ENCODE assay signal across 1 cellular context in the genomic region with DNA sequence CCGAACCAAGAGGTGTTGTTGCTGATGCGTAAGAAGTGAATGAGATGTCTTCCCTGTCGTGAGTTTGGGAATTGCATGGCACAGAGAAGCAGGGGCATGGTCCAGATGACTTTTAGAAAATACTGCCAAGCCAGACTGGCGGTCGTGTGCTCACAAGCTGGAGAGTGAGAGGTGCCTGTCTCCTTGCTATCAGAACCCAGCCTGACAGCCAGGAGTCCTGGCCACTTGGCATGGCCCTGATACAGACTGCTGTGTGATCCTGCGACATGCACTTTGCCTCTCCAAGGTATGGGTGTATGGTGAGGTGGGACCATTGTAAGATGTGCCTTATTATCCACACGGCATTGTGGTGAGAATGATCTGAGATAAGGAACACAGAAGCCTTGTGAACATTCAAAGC.
TF ChIP-seq lines count a peak whose summit lies in the region.

No MANE protein-coding gene starts in this region.

TF ChIP-seq in HepG2, 621 proteins besides CTCF, POLR2A, EP300 and RAD21 (continued from another document):
- TF ChIP-seq ZBTB40 (IDR thresholded peaks at IDR 0.05) (no peak), ZBTB40 (CRISPR knock-in tag; IDR thresholded peaks at IDR 0.05) (no peak), ZKSCAN1 (IDR thresholded peaks at IDR 0.05; ENCODE audit: low read length) (no peak), DRAP1 (CRISPR knock-in tag; IDR thresholded peaks at IDR 0.05) (no peak), PAX8 (CRISPR knock-in tag; IDR thresholded peaks at IDR 0.05; ENCODE audit: borderline replicate concordance) (no peak), ZNF792 (CRISPR knock-in tag; IDR thresholded peaks at IDR 0.05) (no peak), CSRNP1 (CRISPR knock-in tag; IDR thresholded peaks at IDR 0.05) (no peak), ZNF430 (CRISPR knock-in tag; IDR thresholded peaks at IDR 0.05) (no peak), ZNF562 (CRISPR knock-in tag; IDR thresholded peaks at IDR 0.05; ENCODE audit: borderline replicate concordance) (no peak), TBL1XR1 (IDR thresholded peaks at IDR 0.05; ENCODE audit: borderline replicate concordance, low read length, partially characterized antibody) (no peak), SOX13 (IDR thresholded peaks at IDR 0.05) (no peak), SOX13 (CRISPR knock-in tag; conservative IDR thresholded peaks at IDR 0.05 in 1 of 2, IDR thresholded peaks at IDR 0.05 in 1 of 2) (no peak), TMF1 (CRISPR knock-in tag; IDR thresholded peaks at IDR 0.05; ENCODE audit: low read depth) (no peak), ISL2 (CRISPR knock-in tag; IDR thresholded peaks at IDR 0.05) (no peak)
- TF ChIP-seq, protein P1, sequence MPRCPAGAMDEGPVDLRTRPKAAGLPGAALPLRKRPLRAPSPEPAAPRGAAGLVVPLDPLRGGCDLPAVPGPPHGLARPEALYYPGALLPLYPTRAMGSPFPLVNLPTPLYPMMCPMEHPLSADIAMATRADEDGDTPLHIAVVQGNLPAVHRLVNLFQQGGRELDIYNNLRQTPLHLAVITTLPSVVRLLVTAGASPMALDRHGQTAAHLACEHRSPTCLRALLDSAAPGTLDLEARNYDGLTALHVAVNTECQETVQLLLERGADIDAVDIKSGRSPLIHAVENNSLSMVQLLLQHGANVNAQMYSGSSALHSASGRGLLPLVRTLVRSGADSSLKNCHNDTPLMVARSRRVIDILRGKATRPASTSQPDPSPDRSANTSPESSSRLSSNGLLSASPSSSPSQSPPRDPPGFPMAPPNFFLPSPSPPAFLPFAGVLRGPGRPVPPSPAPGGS (CRISPR knock-in tag; IDR thresholded peaks at IDR 0.05) = no peak
- TF ChIP-seq, protein P2, sequence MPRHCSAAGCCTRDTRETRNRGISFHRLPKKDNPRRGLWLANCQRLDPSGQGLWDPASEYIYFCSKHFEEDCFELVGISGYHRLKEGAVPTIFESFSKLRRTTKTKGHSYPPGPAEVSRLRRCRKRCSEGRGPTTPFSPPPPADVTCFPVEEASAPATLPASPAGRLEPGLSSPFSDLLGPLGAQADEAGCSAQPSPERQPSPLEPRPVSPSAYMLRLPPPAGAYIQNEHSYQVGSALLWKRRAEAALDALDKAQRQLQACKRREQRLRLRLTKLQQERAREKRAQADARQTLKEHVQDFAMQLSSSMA (CRISPR knock-in tag; IDR thresholded peaks at IDR 0.05) = no peak
